ENCODE assay signal across 8 cellular contexts in genomic region chr15:100131321-100132224, GRCh38.
DNase-seq lines count a peak whose midpoint lies in the region; ATAC-seq and TF ChIP-seq lines count a peak whose summit lies in the region.

No MANE protein-coding gene starts in this region.

- H3K4me1 ChIP-seq in left lung (no peaks in the 10 kb centered on the region), thoracic aorta (ENCODE audit: control insufficient read depth in 1 of 2, low read depth in 2 of 2) (peaks cover 0 to 5% of the 10 kb centered on the region in 2 donors)

- H3K27ac Mint-ChIP-seq in activated naive CD8-positive, alpha-beta T cell treated with anti-CD3 and anti-CD28 coated beads, Interleukin-2, amount 50 U/mL, for 24 hours: no peak overlapping the region

- H3K27me3 Mint-ChIP-seq in activated naive CD8-positive, alpha-beta T cell treated with anti-CD3 and anti-CD28 coated beads, Interleukin-2, amount 50 U/mL, for 24 hours: no peaks in the 10 kb centered on the region

- intact Hi-C loops in left lung (cut with DNase I): no loop called here

- H3K9me3 Mint-ChIP-seq in activated naive CD8-positive, alpha-beta T cell treated with anti-CD3 and anti-CD28 coated beads, Interleukin-2, amount 50 U/mL, for 24 hours: no peaks in the 10 kb centered on the region

- DNase-seq in activated CD4-positive, CD25-positive, alpha-beta regulatory T cell treated with anti-CD3 and anti-CD28 coated beads, Interleukin-2, amount 50 U/mL, for 72 hours: no peak
- peak; percentile 50 for DNase-seq in activated naive CD8-positive, alpha-beta T cell treated with anti-CD3 and anti-CD28 coated beads, Interleukin-2, amount 50 U/mL, for 24 hours
- DNase-seq in left lung (peak in 1 of 2 donors; percentile 87), thoracic aorta (ENCODE audit: low spot score) (no peak), NCI-H446 treated with DMSO at 0.1 percent for 48 hours (lab: John Stamatoyannopoulos, UW) (no peak), Ammon's horn (ENCODE audit: low spot score) (no peak)

- H3K36me3 ChIP-seq in left lung (no peaks in the 10 kb centered on the region), thoracic aorta (no peaks in the 10 kb centered on the region)

- H3K27me3 ChIP-seq in left lung: no peaks in the 10 kb centered on the region
- H3K27me3 ChIP-seq in thoracic aorta (replicated peaks; ENCODE audit: insufficient read depth): no peaks in the 10 kb centered on the region

- H3K4me3 ChIP-seq in left lung: peak overlapping the region in 1 of 2 donors; percentile 3
- H3K4me3 ChIP-seq in thoracic aorta: peak overlapping the region; percentile 59

- H3K9me3 ChIP-seq in left lung (no peaks in the 10 kb centered on the region), thoracic aorta (no peaks in the 10 kb centered on the region)

- no peaks in the 10 kb centered on the region for H3K4me1 Mint-ChIP-seq in activated naive CD8-positive, alpha-beta T cell treated with anti-CD3 and anti-CD28 coated beads, Interleukin-2, amount 50 U/mL, for 24 hours

- H3K27ac ChIP-seq in left lung (no peak overlapping the region), thoracic aorta (no peak overlapping the region)

- no peak overlapping the region for H3K4me3 Mint-ChIP-seq in activated naive CD8-positive, alpha-beta T cell treated with anti-CD3 and anti-CD28 coated beads, Interleukin-2, amount 50 U/mL, for 24 hours

- ATAC-seq in activated CD4-positive, CD25-positive, alpha-beta regulatory T cell treated with anti-CD3 and anti-CD28 coated beads, Interleukin-2, amount 50 U/mL, for 24 hours: peak; percentile 38 to 73
- ATAC-seq in activated naive CD8-positive, alpha-beta T cell treated with anti-CD3 and anti-CD28 coated beads, Interleukin-2, amount 50 U/mL, for 24 hours: peak; percentile 59
- ATAC-seq in left lung: peak; percentile 91
- peak; percentile 17 for ATAC-seq in thoracic aorta (ENCODE audit: insufficient number of reproducible peaks, low FRiP score, low read depth)
- no peak for ATAC-seq in HG03025 (IDR thresholded peaks at IDR 0.05; ENCODE audit: low FRiP score, unreplicated experiment)

- H3K36me3 Mint-ChIP-seq in activated naive CD8-positive, alpha-beta T cell treated with anti-CD3 and anti-CD28 coated beads, Interleukin-2, amount 50 U/mL, for 24 hours (ENCODE audit: low read depth): no peaks in the 10 kb centered on the region

- peak; percentile 20 to 51 for TF ChIP-seq CTCF in left lung (IDR thresholded peaks at IDR 0.05)
- peak; percentile 62 for TF ChIP-seq CTCF in thoracic aorta (IDR thresholded peaks at IDR 0.05)
